Comparison of ENCODE assay signal across 8 cellular contexts in genomic region chr21:23968722-23969647, GRCh38.
DNase-seq lines count a peak whose midpoint lies in the region; ATAC-seq and TF ChIP-seq lines count a peak whose summit lies in the region.

No MANE protein-coding gene starts in this region.

- peak; percentile 76 for TF ChIP-seq CTCF in astrocyte of the cerebellum (IDR thresholded peaks at IDR 0.05; ENCODE audit: low read depth, low read length, missing control alignments)
- TF ChIP-seq CTCF in natural killer cell (IDR thresholded peaks at IDR 0.05) = peak; percentile 67

- H3K36me3 Mint-ChIP-seq in T-helper 2 cell treated with Interferon-gamma antibody and Interleukin-4, amounts not matched to agents 5 μg/mL and 100 μg/mL, for 36 hours (ENCODE audit: low read depth) = no peaks in the 10 kb centered on the region
- H3K36me3 Mint-ChIP-seq in natural killer cell = no peaks in the 10 kb centered on the region

- peak overlapping the region; percentile 76 for H3K4me3 Mint-ChIP-seq in T-helper 2 cell treated with Interferon-gamma antibody and Interleukin-4, amounts not matched to agents 5 μg/mL and 100 μg/mL, for 36 hours
- peak overlapping the region; percentile 74 for H3K4me3 Mint-ChIP-seq in natural killer cell

- DNase-seq in DMS 273 (lab: John Stamatoyannopoulos, UW; ENCODE audit: unreplicated experiment) (peak; percentile 65), DMS 273 treated with DMSO at 0.1 percent for 48 hours (lab: John Stamatoyannopoulos, UW) (no peak), NCI-H1105 treated with DMSO at 0.1 percent for 48 hours (lab: John Stamatoyannopoulos, UW) (peak; percentile 92), astrocyte of the cerebellum (ENCODE audit: low read depth) (peak; percentile 28), natural killer cell (peak; percentile 46), foreskin melanocyte (no peak)
- DNase-seq in T-helper 2 cell treated with Interferon-gamma antibody and Interleukin-4, amounts not matched to agents 5 μg/mL and 100 μg/mL, for 36 hours (ENCODE audit: low spot score) = peak; percentile 74

- intact Hi-C loops in natural killer cell (cut with micrococcal nuclease) = loop anchor here (1.0 kb wide), 1 partner anchor 115 kb away; no protein-coding TSS in a partner anchor

- no peaks in the 10 kb centered on the region for H3K9me3 Mint-ChIP-seq in T-helper 2 cell treated with Interferon-gamma antibody and Interleukin-4, amounts not matched to agents 5 μg/mL and 100 μg/mL, for 36 hours
- no peaks in the 10 kb centered on the region for H3K9me3 Mint-ChIP-seq in natural killer cell

- H3K27ac Mint-ChIP-seq in T-helper 2 cell treated with Interferon-gamma antibody and Interleukin-4, amounts not matched to agents 5 μg/mL and 100 μg/mL, for 36 hours = peak overlapping the region; percentile 89
- peak overlapping the region; percentile 25 to 74 for H3K27ac Mint-ChIP-seq in natural killer cell

- ATAC-seq in HG02884 (IDR thresholded peaks at IDR 0.05; ENCODE audit: unreplicated experiment) = peak; percentile 95
- ATAC-seq in natural killer cell = peak; percentile 87 to 94 (median 90)

- in situ Hi-C loops in astrocyte of the cerebellum (cut with HindIII; ENCODE audit: low sequenced_read_pairs) = no loop called here

- H3K4me1 Mint-ChIP-seq in T-helper 2 cell treated with Interferon-gamma antibody and Interleukin-4, amounts not matched to agents 5 μg/mL and 100 μg/mL, for 36 hours (ENCODE audit: low read depth) = peaks cover 25% of the 10 kb centered on the region
- peaks cover 14% of the 10 kb centered on the region in 2 donors for H3K4me1 Mint-ChIP-seq in natural killer cell

- H3K27me3 Mint-ChIP-seq in T-helper 2 cell treated with Interferon-gamma antibody and Interleukin-4, amounts not matched to agents 5 μg/mL and 100 μg/mL, for 36 hours (ENCODE audit: low read depth) = peaks cover 17% of the 10 kb centered on the region
- H3K27me3 Mint-ChIP-seq in natural killer cell (ENCODE audit: low read depth in 2 of 2) = peaks cover 0 to 1% of the 10 kb centered on the region in 2 donors

- H3K4me3 ChIP-seq in astrocyte of the cerebellum (ENCODE audit: low read depth, low read length) = no peak overlapping the region

Comparison
In these comparisons a context has a peak if more than half of its experiments do, and no peak if none do; other contexts are left out.
1. DNase-seq: peak in DMS 273 (single experiment), NCI-H1105 treated with DMSO at 0.1 percent for 48 hours (single experiment), T-helper 2 cell treated with Interferon-gamma antibody and Interleukin-4, amounts not matched to agents 5 μg/mL and 100 μg/mL, for 36 hours (single experiment), astrocyte of the cerebellum (single experiment) and natural killer cell (single experiment); none in DMS 273 treated with DMSO at 0.1 percent for 48 hours (single experiment) and foreskin melanocyte (single experiment).